ENCODE assay signal across 1 cellular context in the genomic region with DNA sequence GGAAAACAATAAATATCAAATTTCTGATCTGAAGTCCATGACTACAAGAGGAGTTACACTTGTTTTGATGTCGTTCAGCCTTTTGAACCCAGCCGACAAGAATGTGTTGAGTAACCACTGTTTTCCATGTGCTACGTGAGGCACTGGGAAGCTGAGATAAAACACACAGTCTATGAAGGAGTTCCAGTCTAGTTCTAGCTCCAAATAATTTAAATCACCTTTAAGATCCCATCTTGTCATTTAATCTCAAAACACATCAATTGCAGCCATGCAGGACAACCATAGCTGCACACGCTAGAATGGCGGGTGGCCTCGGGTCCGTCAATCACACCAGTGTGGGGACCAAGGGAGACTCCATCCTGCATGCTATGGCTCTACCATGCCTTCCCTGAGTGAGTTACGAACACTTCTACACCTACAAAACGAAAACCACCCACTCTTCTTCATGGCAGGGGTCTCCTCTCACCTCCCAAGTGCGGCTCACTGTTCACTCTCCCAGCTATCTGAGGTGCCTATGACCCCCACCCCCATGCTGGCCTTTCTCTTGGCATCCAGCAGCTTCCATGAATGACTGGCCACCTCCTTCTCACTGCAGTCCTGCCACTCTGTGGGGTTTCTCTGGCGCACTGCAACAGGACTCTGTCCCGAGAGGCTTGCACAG.
TF ChIP-seq lines count a peak whose summit lies in the region.

No MANE protein-coding gene starts in this region.

TF ChIP-seq in HepG2, 621 proteins besides CTCF, POLR2A, EP300 and RAD21 (continued from another document):
- TF ChIP-seq TOPORS (CRISPR knock-in tag; IDR thresholded peaks at IDR 0.05) (0 out of 2 replicates have a peak, but pooled peaks have one; percentile 19), JUND (CRISPR knock-in tag; IDR thresholded peaks at IDR 0.05) (no peak), ZBTB38 (CRISPR knock-in tag; IDR thresholded peaks at IDR 0.05) (peak; percentile 46; the same call in 1 of the 2 replicates), FOXP1 (IDR thresholded peaks at IDR 0.05) (no peak), FOXP1 (CRISPR knock-in tag; IDR thresholded peaks at IDR 0.05) (peak; percentile 86), TEAD3 (CRISPR knock-in tag; optimal IDR thresholded peaks at IDR 0.05; ENCODE audit: borderline replicate concordance) (peak; percentile 93), HOXA3 (CRISPR knock-in tag; IDR thresholded peaks at IDR 0.05) (no peak), ZMYM4 (CRISPR knock-in tag; IDR thresholded peaks at IDR 0.05) (peak; percentile 51), CEBPG (CRISPR knock-in tag; IDR thresholded peaks at IDR 0.05) (peak; percentile 95), ZNF790 (CRISPR knock-in tag; IDR thresholded peaks at IDR 0.05; ENCODE audit: borderline replicate concordance) (no peak), ZIK1 (CRISPR knock-in tag; IDR thresholded peaks at IDR 0.05; ENCODE audit: borderline replicate concordance, low read depth) (no peak), MTA1 (CRISPR knock-in tag; IDR thresholded peaks at IDR 0.05; ENCODE audit: borderline replicate concordance) (0 out of 2 replicates have a peak, but pooled peaks have one; percentile 34), NCOA1 (CRISPR knock-in tag; IDR thresholded peaks at IDR 0.05) (peak; percentile 40; the same call in 1 of the 2 replicates), ZNF225 (CRISPR knock-in tag; IDR thresholded peaks at IDR 0.05) (no peak), FOXA1 (IDR thresholded peaks at IDR 0.05) (no peak), FOXA1 (CRISPR knock-in tag; IDR thresholded peaks at IDR 0.05) (0 out of 2 replicates have a peak, but pooled peaks have one; percentile 10), MEF2D (CRISPR knock-in tag; IDR thresholded peaks at IDR 0.05) (peak; percentile 30; the same call in 1 of the 2 replicates), FOXO1 (CRISPR knock-in tag; IDR thresholded peaks at IDR 0.05) (peak; percentile 91; the same call in 1 of the 2 replicates), MIER2 (CRISPR knock-in tag; IDR thresholded peaks at IDR 0.05) (peak; percentile 56; the same call in 1 of the 2 replicates), NFKBIZ (CRISPR knock-in tag; IDR thresholded peaks at IDR 0.05) (no peak), MED1 (CRISPR knock-in tag; IDR thresholded peaks at IDR 0.05) (peak; percentile 67), ZNF264 (CRISPR knock-in tag; IDR thresholded peaks at IDR 0.05) (no peak), SETDB1 (CRISPR knock-in tag; IDR thresholded peaks at IDR 0.05; ENCODE audit: borderline replicate concordance) (no peak), THYN1 (CRISPR knock-in tag; IDR thresholded peaks at IDR 0.05; ENCODE audit: borderline replicate concordance, low read depth) (no peak), ZNF792 (CRISPR knock-in tag; IDR thresholded peaks at IDR 0.05) (0 out of 2 replicates have a peak, but pooled peaks have one; percentile 29), ZNF605 (CRISPR knock-in tag; IDR thresholded peaks at IDR 0.05) (0 out of 2 replicates have a peak, but pooled peaks have one; percentile 35), NRL (CRISPR knock-in tag; IDR thresholded peaks at IDR 0.05; ENCODE audit: borderline replicate concordance) (no peak), BCL6 (CRISPR knock-in tag; IDR thresholded peaks at IDR 0.05) (peak; percentile 68), YEATS4 (CRISPR knock-in tag; IDR thresholded peaks at IDR 0.05; ENCODE audit: borderline replicate concordance) (no peak)
- TF ChIP-seq, protein P1, sequence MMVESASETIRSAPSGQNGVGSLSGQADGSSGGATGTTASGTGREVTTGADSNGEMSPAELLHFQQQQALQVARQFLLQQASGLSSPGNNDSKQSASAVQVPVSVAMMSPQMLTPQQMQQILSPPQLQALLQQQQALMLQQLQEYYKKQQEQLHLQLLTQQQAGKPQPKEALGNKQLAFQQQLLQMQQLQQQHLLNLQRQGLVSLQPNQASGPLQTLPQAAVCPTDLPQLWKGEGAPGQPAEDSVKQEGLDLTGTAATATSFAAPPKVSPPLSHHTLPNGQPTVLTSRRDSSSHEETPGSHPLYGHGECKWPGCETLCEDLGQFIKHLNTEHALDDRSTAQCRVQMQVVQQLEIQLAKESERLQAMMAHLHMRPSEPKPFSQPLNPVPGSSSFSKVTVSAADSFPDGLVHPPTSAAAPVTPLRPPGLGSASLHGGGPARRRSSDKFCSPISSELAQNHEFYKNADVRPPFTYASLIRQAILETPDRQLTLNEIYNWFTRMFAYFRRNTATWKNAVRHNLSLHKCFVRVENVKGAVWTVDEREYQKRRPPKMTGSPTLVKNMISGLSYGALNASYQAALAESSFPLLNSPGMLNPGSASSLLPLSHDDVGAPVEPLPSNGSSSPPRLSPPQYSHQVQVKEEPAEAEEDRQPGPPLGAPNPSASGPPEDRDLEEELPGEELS (CRISPR knock-in tag; IDR thresholded peaks at IDR 0.05): 0 out of 2 replicates have a peak, but pooled peaks have one; percentile 50
- TF ChIP-seq, protein P2, sequence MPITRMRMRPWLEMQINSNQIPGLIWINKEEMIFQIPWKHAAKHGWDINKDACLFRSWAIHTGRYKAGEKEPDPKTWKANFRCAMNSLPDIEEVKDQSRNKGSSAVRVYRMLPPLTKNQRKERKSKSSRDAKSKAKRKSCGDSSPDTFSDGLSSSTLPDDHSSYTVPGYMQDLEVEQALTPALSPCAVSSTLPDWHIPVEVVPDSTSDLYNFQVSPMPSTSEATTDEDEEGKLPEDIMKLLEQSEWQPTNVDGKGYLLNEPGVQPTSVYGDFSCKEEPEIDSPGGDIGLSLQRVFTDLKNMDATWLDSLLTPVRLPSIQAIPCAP (CRISPR knock-in tag; IDR thresholded peaks at IDR 0.05; ENCODE audit: low read depth): no peak
- TF ChIP-seq, protein P3, sequence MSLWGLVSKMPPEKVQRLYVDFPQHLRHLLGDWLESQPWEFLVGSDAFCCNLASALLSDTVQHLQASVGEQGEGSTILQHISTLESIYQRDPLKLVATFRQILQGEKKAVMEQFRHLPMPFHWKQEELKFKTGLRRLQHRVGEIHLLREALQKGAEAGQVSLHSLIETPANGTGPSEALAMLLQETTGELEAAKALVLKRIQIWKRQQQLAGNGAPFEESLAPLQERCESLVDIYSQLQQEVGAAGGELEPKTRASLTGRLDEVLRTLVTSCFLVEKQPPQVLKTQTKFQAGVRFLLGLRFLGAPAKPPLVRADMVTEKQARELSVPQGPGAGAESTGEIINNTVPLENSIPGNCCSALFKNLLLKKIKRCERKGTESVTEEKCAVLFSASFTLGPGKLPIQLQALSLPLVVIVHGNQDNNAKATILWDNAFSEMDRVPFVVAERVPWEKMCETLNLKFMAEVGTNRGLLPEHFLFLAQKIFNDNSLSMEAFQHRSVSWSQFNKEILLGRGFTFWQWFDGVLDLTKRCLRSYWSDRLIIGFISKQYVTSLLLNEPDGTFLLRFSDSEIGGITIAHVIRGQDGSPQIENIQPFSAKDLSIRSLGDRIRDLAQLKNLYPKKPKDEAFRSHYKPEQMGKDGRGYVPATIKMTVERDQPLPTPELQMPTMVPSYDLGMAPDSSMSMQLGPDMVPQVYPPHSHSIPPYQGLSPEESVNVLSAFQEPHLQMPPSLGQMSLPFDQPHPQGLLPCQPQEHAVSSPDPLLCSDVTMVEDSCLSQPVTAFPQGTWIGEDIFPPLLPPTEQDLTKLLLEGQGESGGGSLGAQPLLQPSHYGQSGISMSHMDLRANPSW (CRISPR knock-in tag; IDR thresholded peaks at IDR 0.05; ENCODE audit: borderline replicate concordance): no peak
- TF ChIP-seq, protein P4, sequence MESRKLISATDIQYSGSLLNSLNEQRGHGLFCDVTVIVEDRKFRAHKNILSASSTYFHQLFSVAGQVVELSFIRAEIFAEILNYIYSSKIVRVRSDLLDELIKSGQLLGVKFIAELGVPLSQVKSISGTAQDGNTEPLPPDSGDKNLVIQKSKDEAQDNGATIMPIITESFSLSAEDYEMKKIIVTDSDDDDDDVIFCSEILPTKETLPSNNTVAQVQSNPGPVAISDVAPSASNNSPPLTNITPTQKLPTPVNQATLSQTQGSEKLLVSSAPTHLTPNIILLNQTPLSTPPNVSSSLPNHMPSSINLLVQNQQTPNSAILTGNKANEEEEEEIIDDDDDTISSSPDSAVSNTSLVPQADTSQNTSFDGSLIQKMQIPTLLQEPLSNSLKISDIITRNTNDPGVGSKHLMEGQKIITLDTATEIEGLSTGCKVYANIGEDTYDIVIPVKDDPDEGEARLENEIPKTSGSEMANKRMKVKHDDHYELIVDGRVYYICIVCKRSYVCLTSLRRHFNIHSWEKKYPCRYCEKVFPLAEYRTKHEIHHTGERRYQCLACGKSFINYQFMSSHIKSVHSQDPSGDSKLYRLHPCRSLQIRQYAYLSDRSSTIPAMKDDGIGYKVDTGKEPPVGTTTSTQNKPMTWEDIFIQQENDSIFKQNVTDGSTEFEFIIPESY (CRISPR knock-in tag; IDR thresholded peaks at IDR 0.05): peak; percentile 85
- TF ChIP-seq, protein P5, sequence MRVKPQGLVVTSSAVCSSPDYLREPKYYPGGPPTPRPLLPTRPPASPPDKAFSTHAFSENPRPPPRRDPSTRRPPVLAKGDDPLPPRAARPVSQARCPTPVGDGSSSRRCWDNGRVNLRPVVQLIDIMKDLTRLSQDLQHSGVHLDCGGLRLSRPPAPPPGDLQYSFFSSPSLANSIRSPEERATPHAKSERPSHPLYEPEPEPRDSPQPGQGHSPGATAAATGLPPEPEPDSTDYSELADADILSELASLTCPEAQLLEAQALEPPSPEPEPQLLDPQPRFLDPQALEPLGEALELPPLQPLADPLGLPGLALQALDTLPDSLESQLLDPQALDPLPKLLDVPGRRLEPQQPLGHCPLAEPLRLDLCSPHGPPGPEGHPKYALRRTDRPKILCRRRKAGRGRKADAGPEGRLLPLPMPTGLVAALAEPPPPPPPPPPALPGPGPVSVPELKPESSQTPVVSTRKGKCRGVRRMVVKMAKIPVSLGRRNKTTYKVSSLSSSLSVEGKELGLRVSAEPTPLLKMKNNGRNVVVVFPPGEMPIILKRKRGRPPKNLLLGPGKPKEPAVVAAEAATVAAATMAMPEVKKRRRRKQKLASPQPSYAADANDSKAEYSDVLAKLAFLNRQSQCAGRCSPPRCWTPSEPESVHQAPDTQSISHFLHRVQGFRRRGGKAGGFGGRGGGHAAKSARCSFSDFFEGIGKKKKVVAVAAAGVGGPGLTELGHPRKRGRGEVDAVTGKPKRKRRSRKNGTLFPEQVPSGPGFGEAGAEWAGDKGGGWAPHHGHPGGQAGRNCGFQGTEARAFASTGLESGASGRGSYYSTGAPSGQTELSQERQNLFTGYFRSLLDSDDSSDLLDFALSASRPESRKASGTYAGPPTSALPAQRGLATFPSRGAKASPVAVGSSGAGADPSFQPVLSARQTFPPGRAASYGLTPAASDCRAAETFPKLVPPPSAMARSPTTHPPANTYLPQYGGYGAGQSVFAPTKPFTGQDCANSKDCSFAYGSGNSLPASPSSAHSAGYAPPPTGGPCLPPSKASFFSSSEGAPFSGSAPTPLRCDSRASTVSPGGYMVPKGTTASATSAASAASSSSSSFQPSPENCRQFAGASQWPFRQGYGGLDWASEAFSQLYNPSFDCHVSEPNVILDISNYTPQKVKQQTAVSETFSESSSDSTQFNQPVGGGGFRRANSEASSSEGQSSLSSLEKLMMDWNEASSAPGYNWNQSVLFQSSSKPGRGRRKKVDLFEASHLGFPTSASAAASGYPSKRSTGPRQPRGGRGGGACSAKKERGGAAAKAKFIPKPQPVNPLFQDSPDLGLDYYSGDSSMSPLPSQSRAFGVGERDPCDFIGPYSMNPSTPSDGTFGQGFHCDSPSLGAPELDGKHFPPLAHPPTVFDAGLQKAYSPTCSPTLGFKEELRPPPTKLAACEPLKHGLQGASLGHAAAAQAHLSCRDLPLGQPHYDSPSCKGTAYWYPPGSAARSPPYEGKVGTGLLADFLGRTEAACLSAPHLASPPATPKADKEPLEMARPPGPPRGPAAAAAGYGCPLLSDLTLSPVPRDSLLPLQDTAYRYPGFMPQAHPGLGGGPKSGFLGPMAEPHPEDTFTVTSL (CRISPR knock-in tag; IDR thresholded peaks at IDR 0.05; ENCODE audit: borderline replicate concordance): peak; percentile 77; the same call in 1 of the 2 replicates
- TF ChIP-seq, protein P6, sequence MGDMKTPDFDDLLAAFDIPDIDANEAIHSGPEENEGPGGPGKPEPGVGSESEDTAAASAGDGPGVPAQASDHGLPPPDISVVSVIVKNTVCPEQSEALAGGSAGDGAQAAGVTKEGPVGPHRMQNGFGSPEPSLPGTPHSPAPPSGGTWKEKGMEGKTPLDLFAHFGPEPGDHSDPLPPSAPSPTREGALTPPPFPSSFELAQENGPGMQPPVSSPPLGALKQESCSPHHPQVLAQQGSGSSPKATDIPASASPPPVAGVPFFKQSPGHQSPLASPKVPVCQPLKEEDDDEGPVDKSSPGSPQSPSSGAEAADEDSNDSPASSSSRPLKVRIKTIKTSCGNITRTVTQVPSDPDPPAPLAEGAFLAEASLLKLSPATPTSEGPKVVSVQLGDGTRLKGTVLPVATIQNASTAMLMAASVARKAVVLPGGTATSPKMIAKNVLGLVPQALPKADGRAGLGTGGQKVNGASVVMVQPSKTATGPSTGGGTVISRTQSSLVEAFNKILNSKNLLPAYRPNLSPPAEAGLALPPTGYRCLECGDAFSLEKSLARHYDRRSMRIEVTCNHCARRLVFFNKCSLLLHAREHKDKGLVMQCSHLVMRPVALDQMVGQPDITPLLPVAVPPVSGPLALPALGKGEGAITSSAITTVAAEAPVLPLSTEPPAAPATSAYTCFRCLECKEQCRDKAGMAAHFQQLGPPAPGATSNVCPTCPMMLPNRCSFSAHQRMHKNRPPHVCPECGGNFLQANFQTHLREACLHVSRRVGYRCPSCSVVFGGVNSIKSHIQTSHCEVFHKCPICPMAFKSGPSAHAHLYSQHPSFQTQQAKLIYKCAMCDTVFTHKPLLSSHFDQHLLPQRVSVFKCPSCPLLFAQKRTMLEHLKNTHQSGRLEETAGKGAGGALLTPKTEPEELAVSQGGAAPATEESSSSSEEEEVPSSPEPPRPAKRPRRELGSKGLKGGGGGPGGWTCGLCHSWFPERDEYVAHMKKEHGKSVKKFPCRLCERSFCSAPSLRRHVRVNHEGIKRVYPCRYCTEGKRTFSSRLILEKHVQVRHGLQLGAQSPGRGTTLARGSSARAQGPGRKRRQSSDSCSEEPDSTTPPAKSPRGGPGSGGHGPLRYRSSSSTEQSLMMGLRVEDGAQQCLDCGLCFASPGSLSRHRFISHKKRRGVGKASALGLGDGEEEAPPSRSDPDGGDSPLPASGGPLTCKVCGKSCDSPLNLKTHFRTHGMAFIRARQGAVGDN (CRISPR knock-in tag; IDR thresholded peaks at IDR 0.05): peak; percentile 65
